30 cellular contexts compared by ENCODE assay signal in genomic region chr1:157784801-157785200, GRCh38. TPM values are rescaled to one million over a fixed set of nuclear protein-coding genes. Genes with fewer than 3 reads are reported as not detected.
"Had no signal": no experiment of that assay in that cellular context is flagged by ENCODE, and none has a peak within 500 bp of the region (broad histone marks: within the 10 kb centered on the region; RNA-seq: fewer than 3 reads in every experiment).

No MANE protein-coding gene starts in this region.

- H3K27ac ChIP-seq: breast epithelium, PC-9 had no signal

- H3K9me3 ChIP-seq: breast epithelium had no signal

- H3K36me3 Mint-ChIP-seq: WTC11 had no signal

- DNase-seq: activated CD4-positive, alpha-beta memory T cell treated with anti-CD3 and anti-CD28 coated beads, Interleukin-2, amount 10 ng/mL, durations not matched to agents 7 days and 5 days; activated CD4-positive, alpha-beta T cell treated with anti-CD3 and anti-CD28 coated beads, Interleukin-2, amount 10 ng/mL, durations not matched to agents 7 days and 5 days; activated naive CD4-positive, alpha-beta T cell treated with anti-CD3 and anti-CD28 coated beads, Interleukin-2, amount 50 U/mL, for 16 hours; activated T-cell treated with anti-CD3 and anti-CD28 coated beads for 4 hours; activated T-cell treated with anti-CD3 and anti-CD28 coated beads, Interleukin-2, amount 50 U/mL, for 72 hours; aorta; central memory CD4-positive, alpha-beta T cell; KG1; NCI-H1092 treated with DMSO at 0.1 percent for 48 hours; NCI-H1417 treated with DMSO at 0.1 percent for 48 hours; NCI-H1694; NCI-H2029; NCI-H2107; NCI-H2171 treated with DMSO at 0.1 percent for 48 hours; NCI-H226; NCI-H526; NCI-H774; NK-92 treated with Interleukin-12 subunit alpha and Interleukin-12 subunit beta, amount 100 ng/mL, for 24 hours; PC-9; SHP77 treated with DMSO at 0.1 percent for 48 hours; T-helper 17 cell; T-helper 9 cell had no signal

- H3K9me3 Mint-ChIP-seq: activated CD4-positive, alpha-beta memory T cell treated with anti-CD3 and anti-CD28 coated beads, Interleukin-2, amount 10 ng/mL, durations not matched to agents 7 days and 5 days; activated T-helper 2 cell treated with anti-CD3 and anti-CD28 coated beads, Interferon-gamma antibody, Interleukin-2, Interleukin-4, amounts not matched to agents 10 μg/mL and 5 μg/mL and 100 μg/mL, durations not matched to agents 14 hours and 24 hours and 36 hours had no signal

- H3K27me3 ChIP-seq: breast epithelium had no signal

- H3K4me3 Mint-ChIP-seq: activated CD4-positive, alpha-beta memory T cell treated with anti-CD3 and anti-CD28 coated beads, Interleukin-2, amount 10 ng/mL, durations not matched to agents 7 days and 5 days; activated CD4-positive, alpha-beta T cell treated with anti-CD3 and anti-CD28 coated beads, Interleukin-2, amount 10 ng/mL, durations not matched to agents 7 days and 5 days; activated T-cell treated with anti-CD3 and anti-CD28 coated beads, Interleukin-2, amount 50 U/mL, for 72 hours; T-helper 17 cell; WTC11 had no signal

- H3K27ac Mint-ChIP-seq: activated CD4-positive, alpha-beta memory T cell treated with anti-CD3 and anti-CD28 coated beads, Interleukin-2, amount 10 ng/mL, durations not matched to agents 7 days and 5 days; activated CD4-positive, alpha-beta T cell treated with anti-CD3 and anti-CD28 coated beads, Interleukin-2, amount 10 ng/mL, durations not matched to agents 7 days and 5 days; activated T-cell treated with anti-CD3 and anti-CD28 coated beads, Interleukin-2, amount 50 U/mL, for 72 hours; activated T-helper 2 cell treated with anti-CD3 and anti-CD28 coated beads, Interferon-gamma antibody, Interleukin-2, Interleukin-4, amounts not matched to agents 10 μg/mL and 5 μg/mL and 100 μg/mL, durations not matched to agents 14 hours and 24 hours and 36 hours; T-helper 17 cell; WTC11 had no signal

- H3K4me3 ChIP-seq: breast epithelium, PC-9 had no signal

- H3K4me1 ChIP-seq: breast epithelium had no signal

- ATAC-seq: activated T-cell treated with anti-CD3 and anti-CD28 coated beads, Interleukin-2, amount 50 U/mL, for 72 hours; T-helper 17 cell; WTC11 had no signal

- H2AFZ ChIP-seq: PC-9 had no signal

- H3K4me2 ChIP-seq: PC-9 had no signal

- H3K36me3 ChIP-seq: breast epithelium had no signal

- H3K4me1 Mint-ChIP-seq: T-helper 17 cell had no signal

RNA-seq across cellular contexts. Expression of gene FCRL2, which starts 7.9 kb away (rescaled TPM):
- total RNA-seq: activated CD4-positive, alpha-beta memory T cell treated with anti-CD3 and anti-CD28 coated beads, Interleukin-2, amount 10 ng/mL, durations not matched to agents 7 days and 5 days; activated CD4-positive, alpha-beta T cell treated with anti-CD3 and anti-CD28 coated beads, Interleukin-2, amount 10 ng/mL, durations not matched to agents 7 days and 5 days; activated CD8-positive, alpha-beta memory T cell treated with anti-CD3 and anti-CD28 coated beads for 36 hours; activated T-cell treated with anti-CD3 and anti-CD28 coated beads, Interleukin-2, amount 50 U/mL, for 72 hours; activated T-helper 2 cell treated with anti-CD3 and anti-CD28 coated beads, Interferon-gamma antibody, Interleukin-2, Interleukin-4, amounts not matched to agents 10 μg/mL and 5 μg/mL and 100 μg/mL, durations not matched to agents 14 hours and 24 hours and 36 hours; chondrocyte; MCF 10A; NCI-H460; PC-9; WTC11 had no signal
- polyA plus RNA-seq: aorta had no signal

RNA-seq across cellular contexts. Expression of gene FCRL1, which starts 35.1 kb away (rescaled TPM):
- total RNA-seq: activated CD4-positive, alpha-beta memory T cell treated with anti-CD3 and anti-CD28 coated beads, Interleukin-2, amount 10 ng/mL, durations not matched to agents 7 days and 5 days; activated CD8-positive, alpha-beta memory T cell treated with anti-CD3 and anti-CD28 coated beads for 36 hours; activated T-helper 2 cell treated with anti-CD3 and anti-CD28 coated beads, Interferon-gamma antibody, Interleukin-2, Interleukin-4, amounts not matched to agents 10 μg/mL and 5 μg/mL and 100 μg/mL, durations not matched to agents 14 hours and 24 hours and 36 hours; chondrocyte; MCF 10A; NCI-H460; PC-9; SK-MEL-5; WTC11 had no signal
- polyA plus RNA-seq: aorta had no signal

RNA-seq across cellular contexts. Expression of gene CD5L, which starts 56.8 kb away (rescaled TPM):
- total RNA-seq: activated CD4-positive, alpha-beta memory T cell treated with anti-CD3 and anti-CD28 coated beads, Interleukin-2, amount 10 ng/mL, durations not matched to agents 7 days and 5 days; activated CD4-positive, alpha-beta T cell treated with anti-CD3 and anti-CD28 coated beads, Interleukin-2, amount 10 ng/mL, durations not matched to agents 7 days and 5 days; activated CD8-positive, alpha-beta memory T cell treated with anti-CD3 and anti-CD28 coated beads for 36 hours; activated T-cell treated with anti-CD3 and anti-CD28 coated beads, Interleukin-2, amount 50 U/mL, for 72 hours; activated T-helper 2 cell treated with anti-CD3 and anti-CD28 coated beads, Interferon-gamma antibody, Interleukin-2, Interleukin-4, amounts not matched to agents 10 μg/mL and 5 μg/mL and 100 μg/mL, durations not matched to agents 14 hours and 24 hours and 36 hours; breast epithelium; chondrocyte; MCF 10A; NCI-H460; PC-9; T-helper 17 cell; WTC11 had no signal
- polyA plus RNA-seq: aorta had no signal
